Comparison of ENCODE assay signal across 11 cellular contexts in genomic region chr3:197309528-197310361, GRCh38. TPM values are rescaled to one million over a fixed set of nuclear protein-coding genes. Genes with fewer than 3 reads are reported as not detected.
A peak's percentile ranks its signal among the peaks of the same experiment; 100 is the strongest.
DNase-seq lines count a peak whose midpoint lies in the region; ATAC-seq and TF ChIP-seq lines count a peak whose summit lies in the region.
"Had no signal": no experiment of that assay in that cellular context is flagged by ENCODE, and none has a peak within 500 bp of the region (broad histone marks: within the 10 kb centered on the region; RNA-seq: fewer than 3 reads in every experiment).

No MANE protein-coding gene starts in this region.

- no peak overlapping the region for H2BK12ac ChIP-seq in neuronal stem cell (ENCODE audit: low read length)

- peak overlapping the region; percentile 38 for H3K4me3 Mint-ChIP-seq in Calu3 (ENCODE audit: low read depth, unreplicated experiment)

- DNase-seq in Calu3 (peak; percentile 56), NB4 (ENCODE audit: low read depth) (peak; percentile 38), dedifferentiated amniotic fluid mesenchymal stem cell (ENCODE audit: extremely low spot score) (peak; percentile 96), neuronal stem cell (ENCODE audit: low spot score) (no peak), COLO668 (lab: John Stamatoyannopoulos, UW; ENCODE audit: unreplicated experiment) (no peak), NCI-H69 (lab: John Stamatoyannopoulos, UW) (no peak), NCI-H748 (lab: John Stamatoyannopoulos, UW; ENCODE audit: unreplicated experiment) (no peak)
- DNase-seq: activated naive CD4-positive, alpha-beta T cell; NCI-H1417; occipital lobe had no signal

- H3K23ac ChIP-seq in neuronal stem cell (ENCODE audit: low read depth, low read length, poor library complexity) = no peak overlapping the region

- intact Hi-C loops in Calu3 (cut with micrococcal nuclease; ENCODE audit: unreplicated experiment) = loop anchor here (5.0 kb wide), 1 partner anchor 153 kb away; no protein-coding TSS in a partner anchor

- no peaks in the 10 kb centered on the region for H3K27me3 Mint-ChIP-seq in Calu3 (ENCODE audit: unreplicated experiment)

- H2AK5ac ChIP-seq in neuronal stem cell (ENCODE audit: low read depth, low read length) = no peak overlapping the region

- H3K9me3 ChIP-seq in neuronal stem cell (replicated peaks in 1 of 2; ENCODE audit: control insufficient read depth in 2 of 2, insufficient read depth in 1 of 2, low read depth in 1 of 2, low read length in 2 of 2) = peaks cover 0 to 5% of the 10 kb centered on the region in 2 donors

- no peak overlapping the region for H3K18ac ChIP-seq in neuronal stem cell (ENCODE audit: low read length)

- H3K9me3 Mint-ChIP-seq in Calu3 (ENCODE audit: low read depth, unreplicated experiment) = peaks cover 4% of the 10 kb centered on the region

- no peak overlapping the region for H2BK15ac ChIP-seq in neuronal stem cell (ENCODE audit: low read length)

- no peaks in the 10 kb centered on the region for H3K79me1 ChIP-seq in neuronal stem cell (ENCODE audit: low read depth, low read length)

- H2AFZ ChIP-seq in neuronal stem cell (ENCODE audit: low read length) = peak overlapping the region; percentile 25

- H3K4me3 ChIP-seq in NB4 (ENCODE audit: low read depth, low read length) = no peak overlapping the region
- H3K4me3 ChIP-seq in neuronal stem cell (ENCODE audit: low read length in 2 of 2) = no peak overlapping the region

- H2BK5ac ChIP-seq in neuronal stem cell (ENCODE audit: low read length) = no peak overlapping the region

- TF ChIP-seq CTCF in Calu3 (IDR thresholded peaks at IDR 0.05; ENCODE audit: unreplicated experiment) = no peak
- no peak for TF ChIP-seq CTCF in NB4 (IDR thresholded peaks at IDR 0.05; ENCODE audit: low read depth, low read length)

- BruUV-seq in Calu3 (replicated peaks; lab: Mats Ljungman, UMichigan) = no TSS peak

- H2BK120ac ChIP-seq in neuronal stem cell (ENCODE audit: low read depth, low read length) = no peak overlapping the region

- no peak overlapping the region for H4K91ac ChIP-seq in neuronal stem cell (ENCODE audit: low read depth, low read length, poor library complexity)

- H3K27me3 ChIP-seq in neuronal stem cell (ENCODE audit: control insufficient read depth in 3 of 3, insufficient read depth in 3 of 3, low read depth in 1 of 3, low read length in 3 of 3) = no peaks in the 10 kb centered on the region

- no peak for TF ChIP-seq POLR2A in NB4 (IDR thresholded peaks at IDR 0.05; ENCODE audit: extremely low read depth, insufficient read length)

- H3K36me3 ChIP-seq in neuronal stem cell (replicated peaks in 1 of 2; ENCODE audit: control insufficient read depth in 2 of 2, insufficient read depth in 2 of 2, low read length in 2 of 2) = no peaks in the 10 kb centered on the region

- no peak overlapping the region for H3K4ac ChIP-seq in neuronal stem cell (ENCODE audit: low read length)

- CTCF ChIA-PET in Calu3 (lab: Charles Lee) = interaction anchor here (0.8 to 1.6 kb wide), 4 partner anchors 12 to 211 kb away, joined by 4 to 6 read pairs (median 4); no protein-coding TSS in a partner anchor

- no peak overlapping the region for H3K4me2 ChIP-seq in neuronal stem cell (ENCODE audit: insufficient read depth, low read length, poor library complexity, severe bottlenecking)

- peaks cover 0 to 8% of the 10 kb centered on the region in 2 donors for H3K4me1 ChIP-seq in neuronal stem cell (ENCODE audit: control insufficient read depth in 2 of 2, insufficient read depth in 1 of 2, low read depth in 1 of 2, low read length in 2 of 2)

- H3K9ac ChIP-seq in neuronal stem cell (ENCODE audit: low read depth, low read length, poor library complexity) = no peak overlapping the region

- H3K36me3 Mint-ChIP-seq in Calu3 (ENCODE audit: insufficient read depth, unreplicated experiment) = peaks cover 19% of the 10 kb centered on the region

- WGBS in neuronal stem cell (ENCODE audit: extremely low coverage in 2 of 2, insufficient read length in 2 of 2, insufficient replicate concordance in 1 of 2), 2 donors = no CpG with 5 or more reads among the region's 5 CpGs

- peaks cover 57% of the 10 kb centered on the region for H3K4me1 Mint-ChIP-seq in Calu3 (ENCODE audit: low read depth, unreplicated experiment)

- no peak overlapping the region for H3K27ac ChIP-seq in neuronal stem cell (replicated peaks; ENCODE audit: low read length)

- ATAC-seq in HG02852 (IDR thresholded peaks at IDR 0.05; ENCODE audit: unreplicated experiment) = no peak

- H4K8ac ChIP-seq in neuronal stem cell (ENCODE audit: low read depth, low read length) = no peak overlapping the region

- peak overlapping the region; percentile 95 for H3K27ac Mint-ChIP-seq in Calu3 (ENCODE audit: unreplicated experiment)

- H3K14ac ChIP-seq in neuronal stem cell (ENCODE audit: low read length) = no peak overlapping the region

RNA-seq across cellular contexts. Expression of gene DLG1, which starts 11.3 kb away (rescaled TPM):
- 105 and 127 TPM in 2 replicates for total RNA-seq in Calu3 (2022)
- polyA plus RNA-seq in neuronal stem cell (2013, experiment 1 of 2) = 47.6 TPM
- 47.6 TPM for polyA plus RNA-seq in neuronal stem cell (2013, experiment 2 of 2)

Comparison
In these comparisons a context has a peak if more than half of its experiments do, and no peak if none do; other contexts are left out.
1. DNase-seq: peak in Calu3 (single experiment), NB4 (single experiment) and dedifferentiated amniotic fluid mesenchymal stem cell (single experiment); none in neuronal stem cell (single experiment), COLO668 (single experiment), NCI-H69 (single experiment) and NCI-H748 (single experiment).